In the genomic region with DNA sequence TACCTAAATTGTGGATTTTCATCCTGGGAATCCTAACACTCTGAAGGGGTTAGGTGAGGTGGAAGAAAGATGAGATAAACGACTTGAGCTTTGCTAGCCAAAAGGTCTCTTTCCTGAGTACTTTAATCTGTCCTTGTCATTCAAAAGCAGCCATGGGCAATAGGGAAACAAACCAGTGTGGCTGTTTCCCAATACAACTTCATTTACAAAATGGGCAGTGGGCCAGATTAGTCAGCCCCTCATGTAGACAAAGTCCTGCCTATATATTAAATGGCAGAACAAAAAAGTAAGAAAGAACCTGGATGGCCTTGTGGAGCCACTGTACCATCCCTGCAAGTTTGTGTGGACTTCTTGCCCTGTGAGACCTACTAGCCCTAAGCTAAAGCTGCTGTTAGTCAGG, we compare ENCODE assay signal across 19 cellular contexts. TPM values are rescaled to one million over a fixed set of nuclear protein-coding genes. Genes with fewer than 3 reads are reported as not detected.
DNase-seq lines count a peak whose midpoint lies in the region; ATAC-seq and TF ChIP-seq lines count a peak whose summit lies in the region.
"Had no signal": no experiment of that assay in that cellular context is flagged by ENCODE, and none has a peak within 500 bp of the region (broad histone marks: within the 10 kb centered on the region; RNA-seq: fewer than 3 reads in every experiment).

No MANE protein-coding gene starts in this region.

- no peak for ATAC-seq in GM21723 (IDR thresholded peaks at IDR 0.05; ENCODE audit: unreplicated experiment)
- ATAC-seq in left cardiac atrium = no peak

- POLR2A ChIA-PET in RWPE1 (lab: Yijun Ruan, JAX; ENCODE audit: low non-redundant PET) = no interaction called here

- no peak overlapping the region for H3K4me2 ChIP-seq in osteoblast (ENCODE audit: insufficient read depth, low read length)

- no peaks in the 10 kb centered on the region for H3K27me3 ChIP-seq in osteoblast (ENCODE audit: insufficient read depth, low read length)
- H3K27me3 ChIP-seq: MG63 had no signal

- H3K9me3 ChIP-seq in osteoblast (ENCODE audit: low read depth, low read length) = no peaks in the 10 kb centered on the region
- H3K9me3 ChIP-seq: MG63 had no signal

- CTCF ChIA-PET in RWPE1 (lab: Yijun Ruan, JAX) = interaction anchor here (0.7 kb wide), 1 partner anchor 123 kb away, joined by 3 read pairs; no protein-coding TSS in a partner anchor

- H3K27ac ChIP-seq in RWPE1 (no peak overlapping the region), osteoblast (ENCODE audit: low read depth, low read length) (no peak overlapping the region)
- H3K27ac ChIP-seq: HL-60 had no signal

- no peaks in the 10 kb centered on the region for H3K36me3 ChIP-seq in osteoblast (ENCODE audit: insufficient read depth, low read length)
- H3K36me3 ChIP-seq: MG63 had no signal

- H2AFZ ChIP-seq in osteoblast (ENCODE audit: low read length) = no peak overlapping the region

- TF ChIP-seq CTCF in RWPE1 (conservative IDR thresholded peaks at IDR 0.05; ENCODE audit: low read depth) = no peak
- TF ChIP-seq CTCF in osteoblast (IDR thresholded peaks at IDR 0.05; ENCODE audit: extremely low read depth, low read depth, low read length) = no peak

- no peak overlapping the region for H3K4me3 ChIP-seq in osteoblast (ENCODE audit: insufficient read depth, low read length)
- H3K4me3 ChIP-seq: MG63 had no signal

- H3K4me1 ChIP-seq in osteoblast (ENCODE audit: insufficient read depth, low read length) = no peaks in the 10 kb centered on the region

- H4K20me1 ChIP-seq in osteoblast (ENCODE audit: insufficient read depth, low read length) = no peaks in the 10 kb centered on the region

- intact Hi-C loops in left cardiac atrium (cut with DNase I) = no loop called here

- no peaks in the 10 kb centered on the region for H3K79me2 ChIP-seq in osteoblast (ENCODE audit: insufficient read depth, low read length)

- peak; percentile 22 for DNase-seq in ELR (ENCODE audit: low read depth)
- DNase-seq in RWPE1 (ENCODE audit: low spot score) = peak; percentile 31
- peak; percentile 23 for DNase-seq in fibroblast of gingiva (ENCODE audit: low read depth)
- peak; percentile 11 for DNase-seq in osteoblast (ENCODE audit: insufficient read length, low spot score, missing footprints)
- DNase-seq in stimulated activated CD4-positive, alpha-beta T cell treated with anti-CD3 and anti-CD28 coated beads, Interleukin-15, amount 100 ng/mL, for 24 hours = no peak
- DNase-seq in left cardiac atrium = no peak
- DNase-seq: Calu3; CD4-positive, alpha-beta T cell; DMS79; KBM-7; MG63; NCI-H1105; NCI-H187 treated with DMSO at 0.1 percent for 48 hours; NCI-H2171; NCI-H446 treated with DMSO at 0.1 percent for 48 hours; NCI-H82; SIG-M5 had no signal

RNA-seq across cellular contexts. Expression of a gene that starts 51.0 kb away (rescaled TPM):
- total RNA-seq in osteoblast (26.1 and 28.3 TPM in 2 replicates), left cardiac atrium (10 to 100 TPM; 17.4 to 45.5 TPM)

Comparison
In these comparisons a context has a peak if more than half of its experiments do, and no peak if none do; other contexts are left out.
1. DNase-seq: peak in ELR (single experiment), RWPE1 (single experiment), fibroblast of gingiva (single experiment) and osteoblast (single experiment); none in stimulated activated CD4-positive, alpha-beta T cell treated with anti-CD3 and anti-CD28 coated beads, Interleukin-15, amount 100 ng/mL, for 24 hours (single experiment) and left cardiac atrium (single experiment).